ENCODE assay signal across 9 cellular contexts in genomic region chrX:39705299-39705698, GRCh38.
DNase-seq lines count a peak whose midpoint lies in the region; ATAC-seq and TF ChIP-seq lines count a peak whose summit lies in the region.
"Had no signal": no experiment of that assay in that cellular context is flagged by ENCODE, and none has a peak within 500 bp of the region (broad histone marks: within the 10 kb centered on the region; RNA-seq: fewer than 3 reads in every experiment).

No MANE protein-coding gene starts in this region.

- H3K27me3 ChIP-seq in CD4-positive, alpha-beta T cell (ENCODE audit: control insufficient read depth, insufficient read depth, low read length), result no peaks in the 10 kb centered on the region

- peak; percentile 69 for ATAC-seq in activated CD4-positive, alpha-beta T cell treated with anti-CD3 and anti-CD28 coated beads for 36 hours
- ATAC-seq in CD4-positive, alpha-beta T cell (ENCODE audit: poor library complexity), result no peak

- no peak overlapping the region for H3K4me3 Mint-ChIP-seq in activated CD4-positive, alpha-beta T cell treated with anti-CD3 and anti-CD28 coated beads for 36 hours
- H3K4me3 Mint-ChIP-seq in CD4-positive, alpha-beta T cell, result no peak overlapping the region
- H3K4me3 Mint-ChIP-seq: activated B cell treated with CpG ODN at 0.5 μM for 24 hours had no signal

- intact Hi-C loops in activated CD4-positive, alpha-beta T cell treated with anti-CD3 and anti-CD28 coated beads for 36 hours (cut with DNase I, micrococcal nuclease), result no loop called here
- intact Hi-C loops in CD4-positive, alpha-beta T cell (cut with DNase I, micrococcal nuclease), result no loop called here

- no peaks in the 10 kb centered on the region for H3K9me3 ChIP-seq in CD4-positive, alpha-beta T cell (ENCODE audit: control insufficient read depth, low read length)

- H3K36me3 Mint-ChIP-seq in activated CD4-positive, alpha-beta T cell treated with anti-CD3 and anti-CD28 coated beads for 36 hours (ENCODE audit: low read depth), result no peaks in the 10 kb centered on the region
- H3K36me3 Mint-ChIP-seq in CD4-positive, alpha-beta T cell (ENCODE audit: low read depth), result no peaks in the 10 kb centered on the region

- POLR2A ChIA-PET in activated CD4-positive, alpha-beta T cell treated with anti-CD3 and anti-CD28 coated beads for 36 hours (lab: Charles Lee), result no interaction called here
- POLR2A ChIA-PET in CD4-positive, alpha-beta T cell (lab: Charles Lee), result no interaction called here

- no peak overlapping the region for H3K27ac Mint-ChIP-seq in activated CD4-positive, alpha-beta T cell treated with anti-CD3 and anti-CD28 coated beads for 36 hours
- H3K27ac Mint-ChIP-seq in CD4-positive, alpha-beta T cell, result no peak overlapping the region
- H3K27ac Mint-ChIP-seq: activated B cell treated with CpG ODN at 0.5 μM for 24 hours had no signal

- H3K4me1 Mint-ChIP-seq in activated CD4-positive, alpha-beta T cell treated with anti-CD3 and anti-CD28 coated beads for 36 hours, result no peaks in the 10 kb centered on the region
- no peaks in the 10 kb centered on the region for H3K4me1 Mint-ChIP-seq in CD4-positive, alpha-beta T cell (ENCODE audit: low read depth)
- H3K4me1 Mint-ChIP-seq: activated B cell treated with CpG ODN at 0.5 μM for 24 hours had no signal

- CTCF ChIA-PET in activated CD4-positive, alpha-beta T cell treated with anti-CD3 and anti-CD28 coated beads for 36 hours (lab: Charles Lee), result interaction anchor here (0.6 to 1.0 kb wide), 2 partner anchors 8 to 1254 kb away, joined by 3 to 4 read pairs; no protein-coding TSS in a partner anchor
- CTCF ChIA-PET in CD4-positive, alpha-beta T cell (lab: Charles Lee), result no interaction called here

- peak; percentile 26 for DNase-seq in activated CD4-positive, alpha-beta T cell treated with anti-CD3 and anti-CD28 coated beads for 36 hours
- no peak for DNase-seq in activated CD4-positive, alpha-beta T cell treated with anti-CD3 and anti-CD28 coated beads for 1 hour
- peak; percentile 32 for DNase-seq in RPMI8226
- peak; percentile 60 for DNase-seq in fibroblast of villous mesenchyme (ENCODE audit: low read depth)
- peak; percentile 47 for DNase-seq in retinal pigment epithelial cell (ENCODE audit: low read depth)
- no peak for DNase-seq in activated CD4-positive, CD25-positive, alpha-beta regulatory T cell (lab: John Stamatoyannopoulos, UW)
- DNase-seq in CD4-positive, alpha-beta T cell, result no peak
- DNase-seq in cerebellar nuclear complex (lab: John Stamatoyannopoulos, UW), result no peak
- DNase-seq: activated B cell treated with CpG ODN at 0.5 μM for 24 hours had no signal

- no peaks in the 10 kb centered on the region for H3K27me3 Mint-ChIP-seq in activated CD4-positive, alpha-beta T cell treated with anti-CD3 and anti-CD28 coated beads for 36 hours
- no peaks in the 10 kb centered on the region for H3K27me3 Mint-ChIP-seq in CD4-positive, alpha-beta T cell
- H3K27me3 Mint-ChIP-seq: activated B cell treated with CpG ODN at 0.5 μM for 24 hours had no signal

- H3K27ac ChIP-seq in CD4-positive, alpha-beta T cell (ENCODE audit: low read depth, low read length), result no peak overlapping the region

- H3K4me3 ChIP-seq in fibroblast of villous mesenchyme (ENCODE audit: low read depth, low read length), result no peak overlapping the region
- H3K4me3 ChIP-seq in retinal pigment epithelial cell (ENCODE audit: low read length), result no peak overlapping the region

- TF ChIP-seq CTCF in fibroblast of villous mesenchyme (IDR thresholded peaks at IDR 0.05; ENCODE audit: insufficient read depth, low read depth, low read length) (peak; percentile 42), retinal pigment epithelial cell (conservative IDR thresholded peaks at IDR 0.05; ENCODE audit: low read depth, low read length) (peak; percentile 54)
- no peak for TF ChIP-seq CTCF in CD4-positive, alpha-beta T cell (IDR thresholded peaks at IDR 0.05)

- no peaks in the 10 kb centered on the region for H3K9me3 Mint-ChIP-seq in activated CD4-positive, alpha-beta T cell treated with anti-CD3 and anti-CD28 coated beads for 36 hours (ENCODE audit: low read depth)
- H3K9me3 Mint-ChIP-seq in CD4-positive, alpha-beta T cell, result no peaks in the 10 kb centered on the region
- H3K9me3 Mint-ChIP-seq: activated B cell treated with CpG ODN at 0.5 μM for 24 hours had no signal

Comparison
In these comparisons a context has a peak if more than half of its experiments do, and no peak if none do; other contexts are left out.
1. DNase-seq: peak in activated CD4-positive, alpha-beta T cell treated with anti-CD3 and anti-CD28 coated beads for 36 hours (single experiment), RPMI8226 (single experiment), fibroblast of villous mesenchyme (single experiment) and retinal pigment epithelial cell (single experiment); none in activated CD4-positive, alpha-beta T cell treated with anti-CD3 and anti-CD28 coated beads for 1 hour (single experiment), activated CD4-positive, CD25-positive, alpha-beta regulatory T cell (0 of 4), CD4-positive, alpha-beta T cell (0 of 10) and cerebellar nuclear complex (0 of 2).